In genomic region chr17:10614536-10615155, GRCh38 we compare ENCODE assay signal across 9 cellular contexts. TPM values are rescaled to one million over a fixed set of nuclear protein-coding genes. Genes with fewer than 3 reads are reported as not detected.
A peak's percentile ranks its signal among the peaks of the same experiment; 100 is the strongest.
DNase-seq lines count a peak whose midpoint lies in the region; ATAC-seq, FAIRE-seq and TF ChIP-seq lines count a peak whose summit lies in the region.
"Had no signal": no experiment of that assay in that cellular context is flagged by ENCODE, and none has a peak within 500 bp of the region (broad histone marks: within the 10 kb centered on the region; RNA-seq: fewer than 3 reads in every experiment).

No MANE protein-coding gene starts in this region.

- no peaks in the 10 kb centered on the region for H4K20me1 ChIP-seq in mammary epithelial cell (ENCODE audit: insufficient read depth, low read length)

- no peak overlapping the region for H3K4me2 ChIP-seq in mammary epithelial cell (ENCODE audit: insufficient read depth, low read depth, low read length)

- CTCF ChIA-PET in mammary epithelial cell (lab: Charles Lee; ENCODE audit: low non-redundant PET): interaction anchor here (0.6 to 1.0 kb wide), 5 partner anchors 8 to 1451 kb away, joined by 3 to 6 read pairs (median 3); no protein-coding TSS in a partner anchor

- no peaks in the 10 kb centered on the region for H3K79me2 ChIP-seq in mammary epithelial cell (ENCODE audit: insufficient read depth, low read length)

- ATAC-seq in GM21423 (IDR thresholded peaks at IDR 0.05; ENCODE audit: unreplicated experiment) (no peak), GM19351 (IDR thresholded peaks at IDR 0.05; ENCODE audit: unreplicated experiment) (no peak)

- TF ChIP-seq CTCF in mammary epithelial cell (conservative IDR thresholded peaks at IDR 0.05 in 1 of 2, IDR thresholded peaks at IDR 0.05 in 1 of 2; ENCODE audit: extremely low read depth in 1 of 2, insufficient read depth in 1 of 2, low read depth in 1 of 2, low read length in 2 of 2): peak; percentile 77
- TF ChIP-seq CTCF in transverse colon (IDR thresholded peaks at IDR 0.05): peak; percentile 72 to 81 (median 75)

- H3K4me3 ChIP-seq in mammary epithelial cell (replicated peaks in 1 of 3; ENCODE audit: insufficient read depth in 1 of 3, low read depth in 2 of 3, low read length in 3 of 3) (no peak overlapping the region), transverse colon (no peak overlapping the region)

- BruUV-seq in mammary epithelial cell (replicated peaks; lab: Mats Ljungman, UMichigan): no TSS peak

- H3K36me3 ChIP-seq in mammary epithelial cell (ENCODE audit: insufficient read depth, low read length) (no peaks in the 10 kb centered on the region), transverse colon (no peaks in the 10 kb centered on the region)
- H3K36me3 ChIP-seq: neutrophil had no signal

- peak; percentile 83 for FAIRE-seq in GM18507 (lab: Jason Lieb, UNC)

- H3K27me3 ChIP-seq in mammary epithelial cell (ENCODE audit: insufficient read depth, low read length) (no peaks in the 10 kb centered on the region), transverse colon (no peaks in the 10 kb centered on the region)
- H3K27me3 ChIP-seq: neutrophil had no signal

- intact Hi-C loops in mammary epithelial cell (cut with micrococcal nuclease): loop anchor here (1.0 to 5.0 kb wide), 3 partner anchors 690 to 1323 kb away; no protein-coding TSS in a partner anchor
- intact Hi-C loops in transverse colon (cut with DNase I; ENCODE audit: low total_unique reads): loop anchor here (10.0 kb wide), 1 partner anchor 690 kb away; no protein-coding TSS in a partner anchor

- no peak overlapping the region for H2AFZ ChIP-seq in mammary epithelial cell (ENCODE audit: low read depth, low read length)

- H3K9me3 ChIP-seq in mammary epithelial cell (replicated peaks; ENCODE audit: insufficient read depth, low read length) (no peaks in the 10 kb centered on the region), transverse colon (no peaks in the 10 kb centered on the region)
- H3K9me3 ChIP-seq: neutrophil had no signal

- no peak for TF ChIP-seq POLR2A in transverse colon (IDR thresholded peaks at IDR 0.05)

- H3K9ac ChIP-seq in mammary epithelial cell (ENCODE audit: insufficient read depth, low read length): no peak overlapping the region

- no peak for TF ChIP-seq EP300 in transverse colon (IDR thresholded peaks at IDR 0.05; ENCODE audit: low read depth)

- dilution Hi-C loops in mammary epithelial cell (cut with HindIII; ENCODE audit: low sequenced_read_pairs): no loop called here

- H3K27ac ChIP-seq in mammary epithelial cell (ENCODE audit: insufficient read depth, low read depth, low read length) (no peak overlapping the region), transverse colon (no peak overlapping the region)
- H3K27ac ChIP-seq: neutrophil had no signal

- H3K4me1 ChIP-seq in mammary epithelial cell (ENCODE audit: insufficient read depth, low read length): peaks cover 2% of the 10 kb centered on the region
- no peaks in the 10 kb centered on the region for H3K4me1 ChIP-seq in transverse colon

- DNase-seq in COLO668 (lab: John Stamatoyannopoulos, UW; ENCODE audit: unreplicated experiment) (peak; percentile 8), GM18507 (ENCODE audit: extremely low spot score, insufficient read length, low read depth) (peak; percentile 22), NCI-H82 (lab: John Stamatoyannopoulos, UW) (peak; percentile 90), mammary epithelial cell (peak; percentile 18), left kidney (ENCODE audit: low read depth, low spot score) (peak; percentile 91), transverse colon (peak; percentile 36)

- 50% methylated on average over 4 of the region's 6 CpGs for WGBS in mammary epithelial cell (ENCODE audit: low coverage, missing lambda C conversion rate)
- 68% methylated on average over 6 of the region's 6 CpGs; no CpG with 5 or more reads in 1 of the 2 donors for WGBS in transverse colon (ENCODE audit: low coverage in 1 of 2), 2 donors

- in situ Hi-C loops in mammary epithelial cell (cut with MboI; ENCODE audit: low sequenced_read_pairs in 2 of 2): loop anchor here (5.0 to 10.0 kb wide), 2 partner anchors 690 to 692 kb away; no protein-coding TSS in a partner anchor
- in situ Hi-C loops in transverse colon (cut with MboI; ENCODE audit: low pct_ligation_motif_present in 1 of 4, low pct_unique_long_range_greater_than_20kb in 1 of 4, low sequenced_read_pairs in 3 of 4): loop anchor here (5.0 to 25.0 kb wide), 6 partner anchors 102 to 702 kb away; partner anchors contain the start of genes MYH1 (in 1 of the 4) and RCVRN (in 1 of the 4)

RNA-seq across cellular contexts. Expression of gene MYH3, which starts 42.5 kb away (rescaled TPM):
- total RNA-seq in mammary epithelial cell (1 to 10 TPM in 1 of 2 donors, under 1 TPM in 1; 0.17 to 1.6 TPM), transverse colon (1 to 10 TPM; 2.2 to 6.6 (median 3.6) TPM)
- polyA plus RNA-seq in mammary epithelial cell: 0.63 TPM
- polyA minus RNA-seq in mammary epithelial cell: not detected

Comparison
In these comparisons a context has a peak if more than half of its experiments do, and no peak if none do; other contexts are left out.
1. DNase-seq: peak in every context shown above with its lines; median percentile 91 in left kidney; 90 in NCI-H82; 36 in transverse colon; 22 in GM18507; 18 in mammary epithelial cell; 8 in COLO668.